Comparison of ENCODE assay signal across 1 cellular context in the genomic region with DNA sequence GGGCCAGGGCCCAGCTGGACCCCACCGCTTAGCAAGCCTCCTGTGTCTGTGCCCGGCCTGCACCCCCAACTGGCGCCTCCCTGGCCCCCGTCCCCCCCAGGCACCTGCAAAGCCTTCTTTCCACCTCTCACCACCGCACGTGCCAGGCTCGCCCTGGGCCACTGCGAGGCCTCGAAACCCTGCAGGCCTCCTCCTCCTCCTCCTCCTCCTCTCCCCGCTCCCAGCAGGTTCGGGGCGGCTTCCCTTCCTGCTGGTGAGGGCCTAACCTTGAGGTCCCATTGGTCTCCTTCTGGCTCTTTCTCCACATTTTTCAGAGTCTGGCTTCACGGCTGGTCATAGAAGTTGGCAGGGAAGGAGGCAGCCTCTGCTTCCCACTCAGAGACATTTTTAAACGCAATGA.
TF ChIP-seq lines count a peak whose summit lies in the region.

No MANE protein-coding gene starts in this region.

TF ChIP-seq in GM23338, 12 proteins besides CTCF, POLR2A, EP300 and RAD21 (continued from another document):
- TF ChIP-seq, protein P1, sequence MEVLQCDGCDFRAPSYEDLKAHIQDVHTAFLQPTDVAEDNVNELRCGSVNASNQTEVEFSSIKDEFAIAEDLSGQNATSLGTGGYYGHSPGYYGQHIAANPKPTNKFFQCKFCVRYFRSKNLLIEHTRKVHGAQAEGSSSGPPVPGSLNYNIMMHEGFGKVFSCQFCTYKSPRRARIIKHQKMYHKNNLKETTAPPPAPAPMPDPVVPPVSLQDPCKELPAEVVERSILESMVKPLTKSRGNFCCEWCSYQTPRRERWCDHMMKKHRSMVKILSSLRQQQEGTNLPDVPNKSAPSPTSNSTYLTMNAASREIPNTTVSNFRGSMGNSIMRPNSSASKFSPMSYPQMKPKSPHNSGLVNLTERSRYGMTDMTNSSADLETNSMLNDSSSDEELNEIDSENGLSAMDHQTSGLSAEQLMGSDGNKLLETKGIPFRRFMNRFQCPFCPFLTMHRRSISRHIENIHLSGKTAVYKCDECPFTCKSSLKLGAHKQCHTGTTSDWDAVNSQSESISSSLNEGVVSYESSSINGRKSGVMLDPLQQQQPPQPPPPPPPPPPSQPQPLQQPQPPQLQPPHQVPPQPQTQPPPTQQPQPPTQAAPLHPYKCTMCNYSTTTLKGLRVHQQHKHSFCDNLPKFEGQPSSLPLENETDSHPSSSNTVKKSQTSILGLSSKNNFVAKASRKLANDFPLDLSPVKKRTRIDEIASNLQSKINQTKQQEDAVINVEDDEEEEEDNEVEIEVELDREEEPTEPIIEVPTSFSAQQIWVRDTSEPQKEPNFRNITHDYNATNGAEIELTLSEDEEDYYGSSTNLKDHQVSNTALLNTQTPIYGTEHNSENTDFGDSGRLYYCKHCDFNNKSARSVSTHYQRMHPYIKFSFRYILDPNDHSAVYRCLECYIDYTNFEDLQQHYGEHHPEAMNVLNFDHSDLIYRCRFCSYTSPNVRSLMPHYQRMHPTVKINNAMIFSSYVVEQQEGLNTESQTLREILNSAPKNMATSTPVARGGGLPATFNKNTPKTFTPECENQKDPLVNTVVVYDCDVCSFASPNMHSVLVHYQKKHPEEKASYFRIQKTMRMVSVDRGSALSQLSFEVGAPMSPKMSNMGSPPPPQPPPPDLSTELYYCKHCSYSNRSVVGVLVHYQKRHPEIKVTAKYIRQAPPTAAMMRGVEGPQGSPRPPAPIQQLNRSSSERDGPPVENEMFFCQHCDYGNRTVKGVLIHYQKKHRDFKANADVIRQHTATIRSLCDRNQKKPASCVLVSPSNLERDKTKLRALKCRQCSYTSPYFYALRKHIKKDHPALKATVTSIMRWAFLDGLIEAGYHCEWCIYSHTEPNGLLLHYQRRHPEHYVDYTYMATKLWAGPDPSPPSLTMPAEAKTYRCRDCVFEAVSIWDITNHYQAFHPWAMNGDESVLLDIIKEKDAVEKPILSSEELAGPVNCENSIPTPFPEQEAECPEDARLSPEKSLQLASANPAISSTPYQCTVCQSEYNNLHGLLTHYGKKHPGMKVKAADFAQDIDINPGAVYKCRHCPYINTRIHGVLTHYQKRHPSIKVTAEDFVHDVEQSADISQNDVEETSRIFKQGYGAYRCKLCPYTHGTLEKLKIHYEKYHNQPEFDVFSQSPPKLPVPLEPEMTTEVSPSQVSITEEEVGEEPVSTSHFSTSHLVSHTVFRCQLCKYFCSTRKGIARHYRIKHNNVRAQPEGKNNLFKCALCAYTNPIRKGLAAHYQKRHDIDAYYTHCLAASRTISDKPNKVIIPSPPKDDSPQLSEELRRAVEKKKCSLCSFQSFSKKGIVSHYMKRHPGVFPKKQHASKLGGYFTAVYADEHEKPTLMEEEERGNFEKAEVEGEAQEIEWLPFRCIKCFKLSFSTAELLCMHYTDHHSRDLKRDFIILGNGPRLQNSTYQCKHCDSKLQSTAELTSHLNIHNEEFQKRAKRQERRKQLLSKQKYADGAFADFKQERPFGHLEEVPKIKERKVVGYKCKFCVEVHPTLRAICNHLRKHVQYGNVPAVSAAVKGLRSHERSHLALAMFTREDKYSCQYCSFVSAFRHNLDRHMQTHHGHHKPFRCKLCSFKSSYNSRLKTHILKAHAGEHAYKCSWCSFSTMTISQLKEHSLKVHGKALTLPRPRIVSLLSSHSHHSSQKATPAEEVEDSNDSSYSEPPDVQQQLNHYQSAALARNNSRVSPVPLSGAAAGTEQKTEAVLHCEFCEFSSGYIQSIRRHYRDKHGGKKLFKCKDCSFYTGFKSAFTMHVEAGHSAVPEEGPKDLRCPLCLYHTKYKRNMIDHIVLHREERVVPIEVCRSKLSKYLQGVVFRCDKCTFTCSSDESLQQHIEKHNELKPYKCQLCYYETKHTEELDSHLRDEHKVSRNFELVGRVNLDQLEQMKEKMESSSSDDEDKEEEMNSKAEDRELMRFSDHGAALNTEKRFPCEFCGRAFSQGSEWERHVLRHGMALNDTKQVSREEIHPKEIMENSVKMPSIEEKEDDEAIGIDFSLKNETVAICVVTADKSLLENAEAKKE (CRISPR knock-in tag; IDR thresholded peaks at IDR 0.05): no peak
- no peak for TF ChIP-seq ZNF114 (CRISPR knock-in tag; IDR thresholded peaks at IDR 0.05)
- no peak for TF ChIP-seq NANOG (IDR thresholded peaks at IDR 0.05; ENCODE audit: borderline replicate concordance)
- TF ChIP-seq EZH2 (IDR thresholded peaks at IDR 0.05; ENCODE audit: low read depth, unreplicated experiment): no peak
